In genomic region chr16:25060920-25061319, GRCh38 we compare ENCODE assay signal across 10 cellular contexts.
DNase-seq lines count a peak whose midpoint lies in the region; ATAC-seq and TF ChIP-seq lines count a peak whose summit lies in the region.
"Had no signal": no experiment of that assay in that cellular context is flagged by ENCODE, and none has a peak within 500 bp of the region (broad histone marks: within the 10 kb centered on the region; RNA-seq: fewer than 3 reads in every experiment).

No MANE protein-coding gene starts in this region.

- H3K27ac ChIP-seq in WERI-Rb-1: 0 out of 2 replicates have a peak overlapping the region, but pooled peaks have one; percentile 23

- no peaks in the 10 kb centered on the region for H3K27me3 ChIP-seq in WERI-Rb-1 (ENCODE audit: insufficient read depth, low read depth, severe bottlenecking)

- in situ Hi-C loops in KBM-7 (cut with MboI; ENCODE audit: low pct_unique_long_range_greater_than_20kb, low sequenced_read_pairs): no loop called here

- H3K9me3 ChIP-seq in WERI-Rb-1 (ENCODE audit: severe bottlenecking): no peaks in the 10 kb centered on the region

- peak; percentile 58 for DNase-seq in GM12865 (ENCODE audit: low read depth)
- DNase-seq in KBM-7: peak; percentile 92
- DNase-seq in WERI-Rb-1: peak; percentile 21
- peak; percentile 43 for DNase-seq in medulla oblongata (ENCODE audit: extremely low spot score)
- no peak for DNase-seq in glomerular visceral epithelial cell (ENCODE audit: extremely low spot score)
- DNase-seq in NCI-H446 treated with DMSO at 0.1 percent for 48 hours (lab: John Stamatoyannopoulos, UW): no peak
- no peak for DNase-seq in NCI-H187 (lab: John Stamatoyannopoulos, UW)
- DNase-seq: activated CD8-positive, alpha-beta memory T cell treated with anti-CD3 and anti-CD28 coated beads, Interleukin-2, amount 50 U/mL, for 48 hours had no signal

- no peak for TF ChIP-seq CTCF in GM12865 (IDR thresholded peaks at IDR 0.05; ENCODE audit: insufficient read depth, low read depth, low read length, missing control alignments)
- TF ChIP-seq CTCF in WERI-Rb-1 (IDR thresholded peaks at IDR 0.05; ENCODE audit: low read depth, low read length): no peak

- H3K36me3 ChIP-seq in WERI-Rb-1: no peaks in the 10 kb centered on the region

- no peak overlapping the region for H3K4me3 ChIP-seq in GM12865 (ENCODE audit: low read depth, low read length)
- peak overlapping the region; percentile 12; the same call in 1 of the 2 replicates for H3K4me3 ChIP-seq in WERI-Rb-1 (ENCODE audit: low read depth, low read length)

- no peak for ATAC-seq in HG03520 (IDR thresholded peaks at IDR 0.05; ENCODE audit: unreplicated experiment)
- ATAC-seq: Panc1 had no signal

Comparison
In these comparisons a context has a peak if more than half of its experiments do, and no peak if none do; other contexts are left out.
1. DNase-seq: peak in GM12865 (single experiment), KBM-7 (single experiment), WERI-Rb-1 (single experiment) and medulla oblongata (single experiment); none in glomerular visceral epithelial cell (single experiment), NCI-H446 treated with DMSO at 0.1 percent for 48 hours (single experiment) and NCI-H187 (0 of 2).